Comparison of ENCODE assay signal across 14 cellular contexts in the genomic region with DNA sequence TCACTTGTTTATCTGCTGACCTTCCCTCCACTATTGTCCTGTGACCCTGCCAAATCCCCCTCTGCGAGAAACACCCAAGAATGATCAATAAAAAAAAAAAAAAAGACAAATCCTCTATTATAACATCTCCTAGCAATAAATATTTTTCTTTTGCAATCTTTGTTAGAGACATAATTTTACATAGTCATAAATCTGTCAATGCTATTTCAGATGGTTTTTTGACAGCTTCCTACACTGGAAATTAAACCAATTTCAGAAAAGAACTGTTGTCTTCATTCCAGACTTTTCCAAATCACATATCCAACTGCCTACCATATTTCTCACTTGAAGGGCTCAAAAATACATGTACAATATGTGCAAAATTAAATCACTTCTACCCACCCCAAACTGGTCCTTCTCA. TPM values are rescaled to one million over a fixed set of nuclear protein-coding genes. Genes with fewer than 3 reads are reported as not detected.
DNase-seq lines count a peak whose midpoint lies in the region; ATAC-seq lines count a peak whose summit lies in the region.
"Had no signal": no experiment of that assay in that cellular context is flagged by ENCODE, and none has a peak within 500 bp of the region (broad histone marks: within the 10 kb centered on the region; RNA-seq: fewer than 3 reads in every experiment).

No MANE protein-coding gene starts in this region.

- no peak overlapping the region for H3K4me3 Mint-ChIP-seq in activated T-cell treated with anti-CD3 and anti-CD28 coated beads, Interleukin-2, amount 50 U/mL, for 72 hours
- H3K4me3 Mint-ChIP-seq in T-helper 17 cell = no peak overlapping the region
- no peak overlapping the region for H3K4me3 Mint-ChIP-seq in effector memory CD8-positive, alpha-beta T cell
- no peak overlapping the region for H3K4me3 Mint-ChIP-seq in stimulated activated effector memory CD8-positive, alpha-beta T cell treated with anti-CD3 and anti-CD28 coated beads, Interleukin-12 subunit alpha, Interleukin-12 subunit beta, amount 100 ng/mL, for 72 hours
- no peak overlapping the region for H3K4me3 Mint-ChIP-seq in stimulated activated naive B cell treated with anti-CD40 and anti-IgM and Interleukin-4, amounts not matched to agents 10 μg/mL and 1 μg/mL and 100 μg/mL, for 72 hours

- no peaks in the 10 kb centered on the region for H3K9me3 ChIP-seq in T-helper 17 cell (ENCODE audit: control insufficient read depth, low read length, poor library complexity, severe bottlenecking)
- H3K9me3 ChIP-seq: MG63 had no signal

- H3K27me3 Mint-ChIP-seq in activated T-cell treated with anti-CD3 and anti-CD28 coated beads, Interleukin-2, amount 50 U/mL, for 72 hours (ENCODE audit: low read depth) = no peaks in the 10 kb centered on the region
- H3K27me3 Mint-ChIP-seq in T-helper 17 cell = no peaks in the 10 kb centered on the region
- no peaks in the 10 kb centered on the region for H3K27me3 Mint-ChIP-seq in effector memory CD8-positive, alpha-beta T cell
- no peaks in the 10 kb centered on the region for H3K27me3 Mint-ChIP-seq in stimulated activated naive B cell treated with anti-CD40 and anti-IgM and Interleukin-4, amounts not matched to agents 10 μg/mL and 1 μg/mL and 100 μg/mL, for 72 hours

- ATAC-seq in activated T-cell treated with anti-CD3 and anti-CD28 coated beads, Interleukin-2, amount 50 U/mL, for 72 hours (replicated peaks in 1 of 2) = no peak
- ATAC-seq in T-helper 17 cell = no peak
- ATAC-seq in effector memory CD8-positive, alpha-beta T cell (replicated peaks) = no peak
- no peak for ATAC-seq in stimulated activated effector memory CD8-positive, alpha-beta T cell treated with anti-CD3 and anti-CD28 coated beads, Interleukin-12 subunit alpha, Interleukin-12 subunit beta, amount 100 ng/mL, for 72 hours
- ATAC-seq in stimulated activated naive B cell treated with anti-CD40 and anti-IgM and Interleukin-4, amounts not matched to agents 10 μg/mL and 1 μg/mL and 100 μg/mL, for 72 hours (replicated peaks) = no peak
- ATAC-seq: A549, PC-3 had no signal

- H3K4me1 Mint-ChIP-seq in activated T-cell treated with anti-CD3 and anti-CD28 coated beads, Interleukin-2, amount 50 U/mL, for 72 hours (ENCODE audit: low read depth) = peaks cover 19% of the 10 kb centered on the region
- H3K4me1 Mint-ChIP-seq in T-helper 17 cell = peaks cover 27% of the 10 kb centered on the region
- H3K4me1 Mint-ChIP-seq in effector memory CD8-positive, alpha-beta T cell (ENCODE audit: low read depth in 2 of 2) = peaks cover 17 to 25% of the 10 kb centered on the region in 2 donors
- H3K4me1 Mint-ChIP-seq in stimulated activated effector memory CD8-positive, alpha-beta T cell treated with anti-CD3 and anti-CD28 coated beads, Interleukin-12 subunit alpha, Interleukin-12 subunit beta, amount 100 ng/mL, for 72 hours = peaks cover 28% of the 10 kb centered on the region
- peaks cover 19 to 24% of the 10 kb centered on the region in 2 donors for H3K4me1 Mint-ChIP-seq in stimulated activated naive B cell treated with anti-CD40 and anti-IgM and Interleukin-4, amounts not matched to agents 10 μg/mL and 1 μg/mL and 100 μg/mL, for 72 hours

- DNase-seq in activated T-cell treated with anti-CD3 and anti-CD28 coated beads, Interleukin-2, amount 50 U/mL, for 72 hours = no peak
- DNase-seq in activated T-cell treated with anti-CD3 and anti-CD28 coated beads for 4 hours (no peak), T-helper 17 cell (no peak), NCI-H345 treated with DMSO at 0.1 percent for 48 hours (lab: John Stamatoyannopoulos, UW; ENCODE audit: unreplicated experiment) (no peak)
- no peak for DNase-seq in effector memory CD8-positive, alpha-beta T cell
- DNase-seq in stimulated activated effector memory CD8-positive, alpha-beta T cell treated with anti-CD3 and anti-CD28 coated beads, Interleukin-12 subunit alpha, Interleukin-12 subunit beta, amount 100 ng/mL, for 72 hours (ENCODE audit: low spot score in 2 of 2) = no peak
- no peak for DNase-seq in stimulated activated naive B cell treated with anti-CD40 and anti-IgM and Interleukin-4, amounts not matched to agents 10 μg/mL and 1 μg/mL and 100 μg/mL, for 72 hours
- DNase-seq: MG63, NCI-H1092 treated with DMSO at 0.1 percent for 48 hours, NCI-H1694, NCI-H446 treated with DMSO at 0.1 percent for 48 hours, NCI-H748 treated with DMSO at 0.1 percent for 48 hours, PC-3 had no signal

- H3K27ac Mint-ChIP-seq in activated T-cell treated with anti-CD3 and anti-CD28 coated beads, Interleukin-2, amount 50 U/mL, for 72 hours = peak overlapping the region; percentile 3
- peak overlapping the region; percentile 44 for H3K27ac Mint-ChIP-seq in T-helper 17 cell
- H3K27ac Mint-ChIP-seq in effector memory CD8-positive, alpha-beta T cell = peak overlapping the region; percentile 0 to 23
- H3K27ac Mint-ChIP-seq in stimulated activated effector memory CD8-positive, alpha-beta T cell treated with anti-CD3 and anti-CD28 coated beads, Interleukin-12 subunit alpha, Interleukin-12 subunit beta, amount 100 ng/mL, for 72 hours = peak overlapping the region; percentile 16
- no peak overlapping the region for H3K27ac Mint-ChIP-seq in stimulated activated naive B cell treated with anti-CD40 and anti-IgM and Interleukin-4, amounts not matched to agents 10 μg/mL and 1 μg/mL and 100 μg/mL, for 72 hours

- H3K9me3 Mint-ChIP-seq in activated T-cell treated with anti-CD3 and anti-CD28 coated beads, Interleukin-2, amount 50 U/mL, for 72 hours = peaks cover 0 to 1% of the 10 kb centered on the region in 2 donors
- no peaks in the 10 kb centered on the region for H3K9me3 Mint-ChIP-seq in effector memory CD8-positive, alpha-beta T cell
- no peaks in the 10 kb centered on the region for H3K9me3 Mint-ChIP-seq in stimulated activated effector memory CD8-positive, alpha-beta T cell treated with anti-CD3 and anti-CD28 coated beads, Interleukin-12 subunit alpha, Interleukin-12 subunit beta, amount 100 ng/mL, for 72 hours
- peaks cover 0 to 2% of the 10 kb centered on the region in 2 donors for H3K9me3 Mint-ChIP-seq in stimulated activated naive B cell treated with anti-CD40 and anti-IgM and Interleukin-4, amounts not matched to agents 10 μg/mL and 1 μg/mL and 100 μg/mL, for 72 hours

- H3K36me3 Mint-ChIP-seq in activated T-cell treated with anti-CD3 and anti-CD28 coated beads, Interleukin-2, amount 50 U/mL, for 72 hours (ENCODE audit: insufficient read depth in 2 of 2) = peaks cover 6 to 9% of the 10 kb centered on the region in 2 donors
- H3K36me3 Mint-ChIP-seq in T-helper 17 cell (ENCODE audit: low read depth) = peaks cover 6% of the 10 kb centered on the region
- H3K36me3 Mint-ChIP-seq in effector memory CD8-positive, alpha-beta T cell (ENCODE audit: insufficient read depth) = no peaks in the 10 kb centered on the region
- H3K36me3 Mint-ChIP-seq in stimulated activated effector memory CD8-positive, alpha-beta T cell treated with anti-CD3 and anti-CD28 coated beads, Interleukin-12 subunit alpha, Interleukin-12 subunit beta, amount 100 ng/mL, for 72 hours = peaks cover 24% of the 10 kb centered on the region
- peaks cover 18 to 24% of the 10 kb centered on the region in 2 donors for H3K36me3 Mint-ChIP-seq in stimulated activated naive B cell treated with anti-CD40 and anti-IgM and Interleukin-4, amounts not matched to agents 10 μg/mL and 1 μg/mL and 100 μg/mL, for 72 hours

RNA-seq across cellular contexts. Expression of gene METTL16, which starts 3.7 kb away (rescaled TPM):
- 10 to 100 TPM; 33.3 to 45.7 TPM for total RNA-seq in activated T-cell treated with anti-CD3 and anti-CD28 coated beads, Interleukin-2, amount 50 U/mL, for 72 hours
- 10 to 100 TPM; 34.4 to 38.8 TPM for total RNA-seq in T-helper 17 cell
